Comparison of ENCODE assay signal across 1 cellular context in genomic region chr16:84607061-84607460, GRCh38.
TF ChIP-seq lines count a peak whose summit lies in the region.

No MANE protein-coding gene starts in this region.

TF ChIP-seq in SK-N-SH, 30 proteins besides CTCF, POLR2A, EP300 and RAD21 (continued from another document):
- no peak for TF ChIP-seq SMC3 (IDR thresholded peaks at IDR 0.05; ENCODE audit: low read depth, low read length)
- TF ChIP-seq POLR2AphosphoS5 (IDR thresholded peaks at IDR 0.05; ENCODE audit: low read depth, low read length) = no peak
TF ChIP-seq in SK-N-SH: peak in this region for 0.
